ENCODE assay signal across 9 cellular contexts in genomic region chr4:113847710-113848109, GRCh38.
"Had no signal": no experiment of that assay in that cellular context is flagged by ENCODE, and none has a peak within 500 bp of the region (broad histone marks: within the 10 kb centered on the region; RNA-seq: fewer than 3 reads in every experiment).

No MANE protein-coding gene starts in this region.

- ATAC-seq: GM23338, HCT116 had no signal

- H3K36me3 ChIP-seq: HAP-1 had no signal

- H2AFZ ChIP-seq: GM23248, GM23338 had no signal

- H3K9me3 Mint-ChIP-seq: HFFc6 had no signal

- H3K4me3 Mint-ChIP-seq: GM23338, H9, HFFc6 had no signal

- H3K4me3 ChIP-seq: GM23248, GM23338, HAP-1 had no signal

- H3K9ac ChIP-seq: GM23248 had no signal

- DNase-seq: GM23248, GOT3, H7, H9, HCEC 1CT, HFFc6 had no signal

- H3K4me2 ChIP-seq: GM23338 had no signal

- H3K9me3 ChIP-seq: HAP-1 had no signal

- H3K27ac Mint-ChIP-seq: GM23338, H9, HFFc6 had no signal

- H3K27ac ChIP-seq: GM23248 had no signal

- H3K4me1 Mint-ChIP-seq: GM23338, H9 had no signal
